13 cellular contexts compared by ENCODE assay signal in the genomic region with DNA sequence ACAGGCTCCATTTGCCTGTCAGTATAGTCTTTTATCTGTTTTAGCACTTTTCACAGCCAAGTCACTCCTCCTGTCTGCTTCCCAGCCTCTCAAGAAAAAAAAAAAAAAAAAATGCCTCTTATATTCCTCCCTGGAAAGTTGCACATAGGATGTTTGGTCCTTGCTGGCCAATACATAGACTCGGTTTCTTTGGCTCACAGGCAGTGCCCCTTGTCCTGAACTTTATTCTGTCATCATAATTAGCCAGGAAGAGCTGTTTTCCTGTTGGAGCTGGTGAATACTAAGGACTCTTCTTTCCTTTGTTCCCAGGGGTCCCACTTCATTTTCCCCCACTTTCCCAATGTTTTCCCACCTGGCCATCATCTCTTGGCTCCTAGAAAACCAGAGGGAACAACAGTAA.
"Had no signal": no experiment of that assay in that cellular context is flagged by ENCODE, and none has a peak within 500 bp of the region (broad histone marks: within the 10 kb centered on the region; RNA-seq: fewer than 3 reads in every experiment).

No MANE protein-coding gene starts in this region.

- H3K9me3 ChIP-seq: ovary had no signal

- H3K4me3 Mint-ChIP-seq: activated CD8-positive, alpha-beta memory T cell treated with anti-CD3 and anti-CD28 coated beads, Interleukin-2, amount 10 ng/mL, durations not matched to agents 7 days and 5 days; activated naive CD8-positive, alpha-beta T cell treated with anti-CD3 and anti-CD28 coated beads for 36 hours; brain; endodermal cell had no signal

- DNase-seq: activated CD4-positive, alpha-beta T cell treated with anti-CD3 and anti-CD28 coated beads, Interleukin-2, amount 50 U/mL, for 4 hours; activated CD4-positive, CD25-positive, alpha-beta regulatory T cell treated with anti-CD3 and anti-CD28 coated beads, Interleukin-2, amount 50 U/mL, for 72 hours; activated CD8-positive, alpha-beta memory T cell treated with anti-CD3 and anti-CD28 coated beads, Interleukin-2, amount 10 ng/mL, durations not matched to agents 7 days and 5 days; activated naive CD8-positive, alpha-beta T cell treated with anti-CD3 and anti-CD28 coated beads for 36 hours; amygdala; cortex of kidney; endodermal cell; kidney; left ventricle myocardium superior; ovary; T-helper 1 cell; T1000 had no signal

- H3K27ac Mint-ChIP-seq: activated CD8-positive, alpha-beta memory T cell treated with anti-CD3 and anti-CD28 coated beads, Interleukin-2, amount 10 ng/mL, durations not matched to agents 7 days and 5 days; activated naive CD8-positive, alpha-beta T cell treated with anti-CD3 and anti-CD28 coated beads for 36 hours; endodermal cell had no signal

- H3K36me3 ChIP-seq: ovary had no signal

- H3K27me3 Mint-ChIP-seq: activated CD8-positive, alpha-beta memory T cell treated with anti-CD3 and anti-CD28 coated beads, Interleukin-2, amount 10 ng/mL, durations not matched to agents 7 days and 5 days; activated naive CD8-positive, alpha-beta T cell treated with anti-CD3 and anti-CD28 coated beads for 36 hours had no signal

- H3K27ac ChIP-seq: ovary had no signal

- H3K27me3 ChIP-seq: ovary had no signal

- H3K9me3 Mint-ChIP-seq: activated naive CD8-positive, alpha-beta T cell treated with anti-CD3 and anti-CD28 coated beads for 36 hours; brain; endodermal cell had no signal

- H3K36me3 Mint-ChIP-seq: brain had no signal

- H3K4me3 ChIP-seq: ovary had no signal
